Comparison of ENCODE assay signal across 8 cellular contexts in genomic region chr17:29615048-29615385, GRCh38. TPM values are rescaled to one million over a fixed set of nuclear protein-coding genes. Genes with fewer than 3 reads are reported as not detected.
A peak's percentile ranks its signal among the peaks of the same experiment; 100 is the strongest.
DNase-seq lines count a peak whose midpoint lies in the region; ATAC-seq and TF ChIP-seq lines count a peak whose summit lies in the region.

No MANE protein-coding gene starts in this region.

- H3K9ac ChIP-seq in MM.1S (ENCODE audit: low read length) (no peak overlapping the region), iPS-15b (ENCODE audit: low read depth, low read length) (no peak overlapping the region)

- peak overlapping the region; percentile 57 for H2AFZ ChIP-seq in MM.1S (ENCODE audit: low read length)

- no peaks in the 10 kb centered on the region for H3K36me3 Mint-ChIP-seq in CD14-positive monocyte

- H3K36me3 ChIP-seq in MM.1S (replicated peaks; ENCODE audit: insufficient read depth, low read length), result no peaks in the 10 kb centered on the region
- peaks cover 2% of the 10 kb centered on the region for H3K36me3 ChIP-seq in iPS-15b (ENCODE audit: control insufficient read depth, insufficient read depth, low read length)

- H3K4me2 ChIP-seq in MM.1S (ENCODE audit: low read depth, low read length), result peak overlapping the region; percentile 99

- H3K79me2 ChIP-seq in MM.1S (ENCODE audit: low read length), result no peaks in the 10 kb centered on the region

- H3K27ac Mint-ChIP-seq in CD14-positive monocyte, result peak overlapping the region; percentile 3 to 85 (median 76)

- H3F3A ChIP-seq in MM.1S (ENCODE audit: insufficient read depth, low read length), result peaks cover 11% of the 10 kb centered on the region; the same call in 1 of the 2 replicates

- intact Hi-C loops in CD14-positive monocyte (cut with micrococcal nuclease), result loop anchor here in 1 of 2 donors (2.0 to 10.0 kb wide), 2 partner anchors 26 to 50 kb away; partner anchors contain the start of genes ABHD15, GIT1 and TP53I13

- H3K4me1 ChIP-seq in MM.1S (ENCODE audit: low read length) (peaks cover 40% of the 10 kb centered on the region), iPS-15b (ENCODE audit: control insufficient read depth, insufficient read depth, low read length) (peaks cover 12% of the 10 kb centered on the region)

- TF ChIP-seq CTCF in CD14-positive monocyte (IDR thresholded peaks at IDR 0.05) (no peak), MM.1S (IDR thresholded peaks at IDR 0.05; ENCODE audit: low read length) (no peak)

- no peaks in the 10 kb centered on the region for H4K20me1 ChIP-seq in MM.1S (ENCODE audit: insufficient read depth, low read length)

- H3K4me3 Mint-ChIP-seq in CD14-positive monocyte, result peak overlapping the region; percentile 83 to 92

- no peak for DNase-seq in CD14-positive monocyte (ENCODE audit: low spot score)
- DNase-seq in MM.1S, result no peak
- peak; percentile 84 for DNase-seq in activated effector memory CD4-positive, alpha-beta T cell treated with anti-CD3 and anti-CD28 coated beads, Interleukin-2, amount 50 U/mL, for 16 hours
- peak; percentile 61 for DNase-seq in stimulated activated naive CD4-positive, alpha-beta T cell treated with Interleukin-2 at 50 U/mL for 16 hours (lab: John Stamatoyannopoulos, UW)
- no peak for DNase-seq in KG1 (lab: John Stamatoyannopoulos, UW)
- no peak for DNase-seq in NCI-H187 treated with DMSO at 0.1 percent for 48 hours (lab: John Stamatoyannopoulos, UW)

- no peak overlapping the region for H3K27ac ChIP-seq in MM.1S (ENCODE audit: low read length)

- H3K9me3 ChIP-seq in MM.1S (replicated peaks; ENCODE audit: insufficient read depth, low read length) (no peaks in the 10 kb centered on the region), iPS-15b (ENCODE audit: control insufficient read depth, insufficient read depth, low read length) (no peaks in the 10 kb centered on the region)

- ATAC-seq in HG02981 (IDR thresholded peaks at IDR 0.05; ENCODE audit: unreplicated experiment), result no peak

- no peaks in the 10 kb centered on the region for H3K9me2 ChIP-seq in MM.1S (replicated peaks; ENCODE audit: insufficient read depth, low read length)

- H3K4me3 ChIP-seq in MM.1S (ENCODE audit: low read length), result peak overlapping the region; percentile 46
- H3K4me3 ChIP-seq in iPS-15b (ENCODE audit: low read depth, low read length), result peak overlapping the region; percentile 58

- H3K27me3 Mint-ChIP-seq in CD14-positive monocyte (ENCODE audit: low read depth in 3 of 3), result peaks cover 38 to 73% (median 47%) of the 10 kb centered on the region in 3 donors

- peaks cover 45% of the 10 kb centered on the region for H3K4me1 Mint-ChIP-seq in CD14-positive monocyte

- H3K27me3 ChIP-seq in MM.1S (replicated peaks; ENCODE audit: insufficient read depth, low read length) (peaks cover 11% of the 10 kb centered on the region), iPS-15b (ENCODE audit: control insufficient read depth, insufficient read depth, low read length) (peaks cover 51% of the 10 kb centered on the region)

- H3K9me3 Mint-ChIP-seq in CD14-positive monocyte, result peaks cover 0 to 7% (median 1%) of the 10 kb centered on the region in 7 donors

RNA-seq across cellular contexts. Expression of gene CORO6, which starts 7.7 kb away (rescaled TPM):
- not detected for polyA plus RNA-seq in CD14-positive monocyte

RNA-seq across cellular contexts. Expression of gene ANKRD13B, which starts 22.1 kb away (rescaled TPM):
- polyA plus RNA-seq in CD14-positive monocyte, result not detected

RNA-seq across cellular contexts. Expression of gene GIT1, which starts 25.6 kb away (rescaled TPM):
- polyA plus RNA-seq in CD14-positive monocyte, result 1 to 10 TPM; 3.1 to 4.4 TPM

RNA-seq across cellular contexts. Expression of gene TP53I13, which starts 46.5 kb away (rescaled TPM):
- 10 to 100 TPM in 1 of 2 donors, 1 to 10 TPM in 1; 9.4 to 14.4 TPM for polyA plus RNA-seq in CD14-positive monocyte

RNA-seq across cellular contexts. Expression of gene ABHD15, which starts 48.2 kb away (rescaled TPM):
- polyA plus RNA-seq in CD14-positive monocyte, result 1 to 10 TPM; 3.1 to 3.6 TPM

Comparison
In these comparisons a context has a peak if more than half of its experiments do, and no peak if none do; other contexts are left out.
1. DNase-seq: peak in activated effector memory CD4-positive, alpha-beta T cell treated with anti-CD3 and anti-CD28 coated beads, Interleukin-2, amount 50 U/mL, for 16 hours (single experiment) and stimulated activated naive CD4-positive, alpha-beta T cell treated with Interleukin-2 at 50 U/mL for 16 hours (single experiment); none in CD14-positive monocyte (single experiment), MM.1S (single experiment), KG1 (single experiment) and NCI-H187 treated with DMSO at 0.1 percent for 48 hours (single experiment).